In genomic region chr7:108434030-108434429, GRCh38 we compare ENCODE assay signal across 18 cellular contexts. TPM values are rescaled to one million over a fixed set of nuclear protein-coding genes. Genes with fewer than 3 reads are reported as not detected.
DNase-seq lines count a peak whose midpoint lies in the region; ATAC-seq and TF ChIP-seq lines count a peak whose summit lies in the region.
"Had no signal": no experiment of that assay in that cellular context is flagged by ENCODE, and none has a peak within 500 bp of the region (broad histone marks: within the 10 kb centered on the region; RNA-seq: fewer than 3 reads in every experiment).

No MANE protein-coding gene starts in this region.

- H3F3A ChIP-seq in PC-9 (ENCODE audit: insufficient read depth, low read depth) = no peaks in the 10 kb centered on the region

- H3K4me1 ChIP-seq in PC-9 (replicated peaks; ENCODE audit: insufficient read depth) = peaks cover 10% of the 10 kb centered on the region

- H3K9me3 Mint-ChIP-seq in activated CD4-positive, alpha-beta T cell treated with anti-CD3 and anti-CD28 coated beads, Interleukin-2, amount 10 ng/mL, durations not matched to agents 24 days and 14 days = no peaks in the 10 kb centered on the region

- no peaks in the 10 kb centered on the region for H4K20me1 ChIP-seq in PC-9 (ENCODE audit: insufficient read depth)

- no peaks in the 10 kb centered on the region for H3K9me2 ChIP-seq in PC-9 (ENCODE audit: insufficient read depth)
- H3K9me2 ChIP-seq: SK-N-SH had no signal

- H2AFZ ChIP-seq in PC-9 = no peak overlapping the region

- CTCF ChIA-PET in PC-9 (lab: Charles Lee) = no interaction called here

- BruUV-seq in PC-9 (replicated peaks; lab: Mats Ljungman, UMichigan) = no TSS peak

- no peak for TF ChIP-seq CTCF in PC-9 (conservative IDR thresholded peaks at IDR 0.05)

- H3K79me2 ChIP-seq in PC-9 (ENCODE audit: low read depth) = no peaks in the 10 kb centered on the region

- no peak overlapping the region for H3K4me3 Mint-ChIP-seq in activated CD4-positive, alpha-beta T cell treated with anti-CD3 and anti-CD28 coated beads, Interleukin-2, amount 10 ng/mL, durations not matched to agents 24 days and 14 days
- H3K4me3 Mint-ChIP-seq: B cell had no signal

- H3K27me3 Mint-ChIP-seq in activated CD4-positive, alpha-beta T cell treated with anti-CD3 and anti-CD28 coated beads, Interleukin-2, amount 10 ng/mL, durations not matched to agents 24 days and 14 days = peaks cover 14% of the 10 kb centered on the region

- H3K36me3 Mint-ChIP-seq in activated CD4-positive, alpha-beta T cell treated with anti-CD3 and anti-CD28 coated beads, Interleukin-2, amount 10 ng/mL, durations not matched to agents 24 days and 14 days (ENCODE audit: low read depth) = no peaks in the 10 kb centered on the region

- H3K4me1 Mint-ChIP-seq in activated CD4-positive, alpha-beta T cell treated with anti-CD3 and anti-CD28 coated beads, Interleukin-2, amount 10 ng/mL, durations not matched to agents 24 days and 14 days = peaks cover 3% of the 10 kb centered on the region
- H3K4me1 Mint-ChIP-seq: B cell had no signal

- no peak overlapping the region for H3K27ac Mint-ChIP-seq in activated CD4-positive, alpha-beta T cell treated with anti-CD3 and anti-CD28 coated beads, Interleukin-2, amount 10 ng/mL, durations not matched to agents 24 days and 14 days
- H3K27ac Mint-ChIP-seq: B cell had no signal

- ATAC-seq in left lobe of liver = peak; percentile 26
- ATAC-seq in HG02763 (IDR thresholded peaks at IDR 0.05; ENCODE audit: unreplicated experiment) = no peak
- ATAC-seq: K562 had no signal

- no peaks in the 10 kb centered on the region for H3K9me3 ChIP-seq in PC-9 (ENCODE audit: insufficient read depth, low read depth)
- H3K9me3 ChIP-seq: SK-N-SH had no signal

- no peaks in the 10 kb centered on the region for H3K36me3 ChIP-seq in PC-9 (ENCODE audit: low read depth)

- POLR2A ChIA-PET in PC-9 (lab: Charles Lee; ENCODE audit: unreplicated experiment) = no interaction called here

- H3K4me3 ChIP-seq in PC-9 = no peak overlapping the region
- H3K4me3 ChIP-seq: K562 had no signal

- H3K27ac ChIP-seq in PC-9 = no peak overlapping the region

- peak; percentile 63 for DNase-seq in DMS53 (lab: John Stamatoyannopoulos, UW)
- DNase-seq in DMS53 treated with DMSO at 0.1 percent for 48 hours (lab: John Stamatoyannopoulos, UW; ENCODE audit: unreplicated experiment) = no peak
- peak; percentile 31 for DNase-seq in COLO668 (lab: John Stamatoyannopoulos, UW; ENCODE audit: unreplicated experiment)
- peak; percentile 70 for DNase-seq in NCI-H69 (lab: John Stamatoyannopoulos, UW)
- no peak for DNase-seq in left lobe of liver (ENCODE audit: low spot score)
- DNase-seq in activated CD4-positive, alpha-beta T cell treated with anti-CD3 and anti-CD28 coated beads, Interleukin-2, amount 10 ng/mL, durations not matched to agents 24 days and 14 days = no peak
- no peak for DNase-seq in PC-9
- DNase-seq: 8988T, COR-L47, DMS79 treated with DMSO at 0.1 percent for 48 hours, NCI-H1105 treated with DMSO at 0.1 percent for 48 hours, NCI-H2029, NCI-H510A, Right ventricle myocardium superior, SK-N-SH had no signal

- intact Hi-C loops in activated CD4-positive, alpha-beta T cell treated with anti-CD3 and anti-CD28 coated beads, Interleukin-2, amount 10 ng/mL, durations not matched to agents 24 days and 14 days (cut with micrococcal nuclease) = no loop called here
- intact Hi-C loops in PC-9 (cut with micrococcal nuclease; ENCODE audit: unreplicated experiment) = no loop called here

- H3K27me3 ChIP-seq in PC-9 (ENCODE audit: insufficient read depth, low read depth) = no peaks in the 10 kb centered on the region

- no peak overlapping the region for H3K4me2 ChIP-seq in PC-9
- H3K4me2 ChIP-seq: SK-N-SH had no signal

RNA-seq across cellular contexts. Expression of gene NRCAM, which starts 22.2 kb away (rescaled TPM):
- 1.1 TPM for total RNA-seq in left lobe of liver
- not detected in 2 replicates for total RNA-seq in activated CD4-positive, alpha-beta T cell treated with anti-CD3 and anti-CD28 coated beads, Interleukin-2, amount 10 ng/mL, durations not matched to agents 24 days and 14 days
- 40.3 and 42.6 TPM in 2 replicates for total RNA-seq in PC-9 (2021)

Comparison
In these comparisons a context has a peak if more than half of its experiments do, and no peak if none do; other contexts are left out.
1. DNase-seq: peak in DMS53 (single experiment), COLO668 (single experiment) and NCI-H69 (single experiment); none in DMS53 treated with DMSO at 0.1 percent for 48 hours (single experiment), left lobe of liver (single experiment), activated CD4-positive, alpha-beta T cell treated with anti-CD3 and anti-CD28 coated beads, Interleukin-2, amount 10 ng/mL, durations not matched to agents 24 days and 14 days (single experiment) and PC-9 (0 of 2).
2. RNA of gene NRCAM, which starts 22.2 kb away (total RNA-seq): 40.3 to 42.6 TPM in PC-9; 1.1 TPM in left lobe of liver (single experiment) and not detected in activated CD4-positive, alpha-beta T cell treated with anti-CD3 and anti-CD28 coated beads, Interleukin-2, amount 10 ng/mL, durations not matched to agents 24 days and 14 days; every median in the first group is over 10 times any median in the second.